9 cellular contexts compared by ENCODE assay signal in genomic region chr1:198359024-198359653, GRCh38.
DNase-seq lines count a peak whose midpoint lies in the region; ATAC-seq and TF ChIP-seq lines count a peak whose summit lies in the region.
"Had no signal": no experiment of that assay in that cellular context is flagged by ENCODE, and none has a peak within 500 bp of the region (broad histone marks: within the 10 kb centered on the region; RNA-seq: fewer than 3 reads in every experiment).

No MANE protein-coding gene starts in this region.

- CTCF ChIA-PET in HEK293 (lab: Yijun Ruan, JAX), result interaction anchor here (0.6 to 1.6 kb wide), 9 partner anchors 8 to 837 kb away, joined by 3 to 5 read pairs (median 3); no protein-coding TSS in a partner anchor

- intact Hi-C loops in ascending aorta (cut with DNase I), result loop anchor here (2.0 kb wide), 1 partner anchor 270 kb away; no protein-coding TSS in a partner anchor

- H3K27ac ChIP-seq in HEK293 (ENCODE audit: extremely low read depth, low read depth, low read length) (no peak overlapping the region), ascending aorta (no peak overlapping the region)

- H3K4me3 ChIP-seq in AG09309 (ENCODE audit: control insufficient read depth, low read depth, low read length) (no peak overlapping the region), HEK293 (ENCODE audit: low read depth, low read length) (no peak overlapping the region), ascending aorta (no peak overlapping the region)

- ATAC-seq in left lobe of liver (peak; percentile 73), GM18909 (IDR thresholded peaks at IDR 0.05; ENCODE audit: poor library complexity, unreplicated experiment) (no peak), HG02763 (IDR thresholded peaks at IDR 0.05; ENCODE audit: unreplicated experiment) (no peak)

- H3K9me3 ChIP-seq in HEK293 (ENCODE audit: control insufficient read depth, insufficient read depth, low read depth, low read length) (no peaks in the 10 kb centered on the region), ascending aorta (no peaks in the 10 kb centered on the region)

- DNase-seq in AG09309 (ENCODE audit: low read depth) (no peak), ascending aorta (ENCODE audit: low spot score in 2 of 2) (no peak), left lobe of liver (ENCODE audit: low spot score) (no peak), putamen (ENCODE audit: low spot score) (no peak)
- DNase-seq in stimulated activated naive CD4-positive, alpha-beta T cell treated with Interleukin-2 at 50 U/mL for 16 hours (lab: John Stamatoyannopoulos, UW), result no peak
- DNase-seq: stimulated activated CD8-positive, alpha-beta memory T cell treated with anti-CD3 and anti-CD28 coated beads, Interleukin-4, amount 100 ng/mL, for 48 hours had no signal

- TF ChIP-seq CTCF in AG09309 (IDR thresholded peaks at IDR 0.05; ENCODE audit: control insufficient read depth, insufficient read depth, low read depth, low read length, missing control alignments) (peak; percentile 27), HEK293 (tag by site-specific recombination; IDR thresholded peaks at IDR 0.05) (no peak), ascending aorta (IDR thresholded peaks at IDR 0.05) (peak; percentile 21 to 51 (median 22))

- H3K4me1 ChIP-seq in HEK293 (ENCODE audit: control insufficient read depth, insufficient read depth, low read length) (no peaks in the 10 kb centered on the region), ascending aorta (no peaks in the 10 kb centered on the region)

- H3K36me3 ChIP-seq in HEK293 (ENCODE audit: control insufficient read depth in 2 of 2, insufficient read depth in 1 of 2, low read length in 2 of 2), result no peaks in the 10 kb centered on the region
- no peaks in the 10 kb centered on the region for H3K36me3 ChIP-seq in ascending aorta

- POLR2A ChIA-PET in HEK293 (lab: Yijun Ruan, JAX), result no interaction called here

- H3K27me3 ChIP-seq in ascending aorta, result no peaks in the 10 kb centered on the region

TF ChIP-seq in HEK293, 187 proteins besides CTCF, POLR2A, EP300 and RAD21:
- TF ChIP-seq ZSCAN18 (tag by site-specific recombination; IDR thresholded peaks at IDR 0.05) (no peak), ZNF654 (tag by site-specific recombination; IDR thresholded peaks at IDR 0.05; ENCODE audit: low read depth) (peak; percentile 51)
